ENCODE assay signal across 8 cellular contexts in genomic region chr17:40190197-40191021, GRCh38. TPM values are rescaled to one million over a fixed set of nuclear protein-coding genes. Genes with fewer than 3 reads are reported as not detected.
DNase-seq lines count a peak whose midpoint lies in the region; TF ChIP-seq lines count a peak whose summit lies in the region.

No MANE protein-coding gene starts in this region.

- H3K27me3 Mint-ChIP-seq in neural crest cell (ENCODE audit: low read depth), result peaks cover 3% of the 10 kb centered on the region

- peak; percentile 27 for DNase-seq in activated T-cell treated with anti-CD3 and anti-CD28 coated beads for 1 hour (ENCODE audit: low read depth)
- DNase-seq in activated T-cell treated with anti-CD3 and anti-CD28 coated beads for 4 hours, result no peak
- peak; percentile 41 for DNase-seq in SHP77 treated with DMSO at 0.1 percent for 48 hours (lab: John Stamatoyannopoulos, UW)
- no peak for DNase-seq in choroid plexus epithelial cell (ENCODE audit: low read depth)
- no peak for DNase-seq in neural crest cell (ENCODE audit: low read depth, low spot score)
- no peak for DNase-seq in NOMO-1 treated with DMSO at 0.1 percent for 48 hours (lab: John Stamatoyannopoulos, UW; ENCODE audit: unreplicated experiment)
- DNase-seq in cortex of kidney (lab: John Stamatoyannopoulos, UW), result no peak
- no peak for DNase-seq in NCI-H524 treated with DMSO at 0.1 percent for 48 hours (lab: John Stamatoyannopoulos, UW)

- no peak overlapping the region for H3K4me3 ChIP-seq in choroid plexus epithelial cell (ENCODE audit: low read depth, low read length)

- H3K4me3 Mint-ChIP-seq in neural crest cell, result peak overlapping the region; percentile 81

- H3K27ac Mint-ChIP-seq in neural crest cell (ENCODE audit: unreplicated experiment), result no peak overlapping the region

- TF ChIP-seq CTCF in choroid plexus epithelial cell (conservative IDR thresholded peaks at IDR 0.05; ENCODE audit: low read depth, low read length) (peak; percentile 51), neural crest cell (conservative IDR thresholded peaks at IDR 0.05) (peak; percentile 61)

- peaks cover 3% of the 10 kb centered on the region for H3K9me3 Mint-ChIP-seq in neural crest cell

- no peaks in the 10 kb centered on the region for H3K36me3 Mint-ChIP-seq in neural crest cell (ENCODE audit: low read depth)

- H3K4me1 Mint-ChIP-seq in neural crest cell, result peaks cover 19% of the 10 kb centered on the region

RNA-seq across cellular contexts. Expression of gene RAPGEFL1, which starts 13.1 kb away (rescaled TPM):
- 23.3 and 24.1 TPM in 2 replicates for total RNA-seq in neural crest cell

RNA-seq across cellular contexts. Expression of gene WIPF2, which starts 28.7 kb away (rescaled TPM):
- total RNA-seq in neural crest cell, result 28.7 and 30.2 TPM in 2 replicates

RNA-seq across cellular contexts. Expression of gene CASC3, which starts 50.1 kb away (rescaled TPM):
- 130 and 138 TPM in 2 replicates for total RNA-seq in neural crest cell

Comparison
In these comparisons a context has a peak if more than half of its experiments do, and no peak if none do; other contexts are left out.
1. DNase-seq: peak in activated T-cell treated with anti-CD3 and anti-CD28 coated beads for 1 hour (single experiment) and SHP77 treated with DMSO at 0.1 percent for 48 hours (single experiment); none in activated T-cell treated with anti-CD3 and anti-CD28 coated beads for 4 hours (single experiment), choroid plexus epithelial cell (single experiment), neural crest cell (single experiment), NOMO-1 treated with DMSO at 0.1 percent for 48 hours (single experiment), cortex of kidney (single experiment) and NCI-H524 treated with DMSO at 0.1 percent for 48 hours (single experiment).